8 cellular contexts compared by ENCODE assay signal in genomic region chr6:30555428-30556005, GRCh38. TPM values are rescaled to one million over a fixed set of nuclear protein-coding genes. Genes with fewer than 3 reads are reported as not detected.
DNase-seq lines count a peak whose midpoint lies in the region; ATAC-seq, FAIRE-seq and TF ChIP-seq lines count a peak whose summit lies in the region.

No MANE protein-coding gene starts in this region.

- peaks cover 57% of the 10 kb centered on the region for H3K36me3 Mint-ChIP-seq in activated CD4-positive, alpha-beta T cell treated with anti-CD3 and anti-CD28 coated beads, Interleukin-2, amount 10 ng/mL, durations not matched to agents 24 days and 14 days (ENCODE audit: low read depth)
- peaks cover 35% of the 10 kb centered on the region for H3K36me3 Mint-ChIP-seq in central memory CD8-positive, alpha-beta T cell (ENCODE audit: insufficient read depth)

- H3K4me2 ChIP-seq in OCI-LY7 (ENCODE audit: low read length): peak overlapping the region; percentile 81
- H3K4me2 ChIP-seq in smooth muscle cell: peak overlapping the region; percentile 96

- WGBS in smooth muscle cell (ENCODE audit: low lambda C conversion rate): 1% methylated on average over 26 of the region's 32 CpGs

- H3K27me3 ChIP-seq in smooth muscle cell (ENCODE audit: low read depth): no peaks in the 10 kb centered on the region

- H3K4me1 ChIP-seq in OCI-LY7 (ENCODE audit: insufficient read depth, low read length, poor library complexity, severe bottlenecking) (peaks cover 18% of the 10 kb centered on the region), kidney (ENCODE audit: control insufficient read depth in 1 of 2, insufficient read depth in 1 of 2, low read depth in 1 of 2, low read length in 2 of 2) (peaks cover 7 to 9% of the 10 kb centered on the region in 2 donors), smooth muscle cell (ENCODE audit: low read depth) (peaks cover 12% of the 10 kb centered on the region)

- H3K4me3 Mint-ChIP-seq in activated CD4-positive, alpha-beta T cell treated with anti-CD3 and anti-CD28 coated beads, Interleukin-2, amount 10 ng/mL, durations not matched to agents 24 days and 14 days: peak overlapping the region; percentile 89
- peak overlapping the region; percentile 94 for H3K4me3 Mint-ChIP-seq in central memory CD8-positive, alpha-beta T cell

- H3K27me3 Mint-ChIP-seq in activated CD4-positive, alpha-beta T cell treated with anti-CD3 and anti-CD28 coated beads, Interleukin-2, amount 10 ng/mL, durations not matched to agents 24 days and 14 days: no peaks in the 10 kb centered on the region
- no peaks in the 10 kb centered on the region for H3K27me3 Mint-ChIP-seq in central memory CD8-positive, alpha-beta T cell

- H3K27ac Mint-ChIP-seq in activated CD4-positive, alpha-beta T cell treated with anti-CD3 and anti-CD28 coated beads, Interleukin-2, amount 10 ng/mL, durations not matched to agents 24 days and 14 days: peak overlapping the region; percentile 97
- peak overlapping the region; percentile 99 for H3K27ac Mint-ChIP-seq in central memory CD8-positive, alpha-beta T cell (ENCODE audit: low read depth)

- H2AFZ ChIP-seq in OCI-LY7 (ENCODE audit: low read length) (peak overlapping the region; percentile 70; the same call in 1 of the 2 replicates), smooth muscle cell (ENCODE audit: low read depth) (peak overlapping the region; percentile 79)

- H3K9me3 Mint-ChIP-seq in activated CD4-positive, alpha-beta T cell treated with anti-CD3 and anti-CD28 coated beads, Interleukin-2, amount 10 ng/mL, durations not matched to agents 24 days and 14 days: no peaks in the 10 kb centered on the region
- no peaks in the 10 kb centered on the region for H3K9me3 Mint-ChIP-seq in central memory CD8-positive, alpha-beta T cell

- intact Hi-C loops in activated CD4-positive, alpha-beta T cell treated with anti-CD3 and anti-CD28 coated beads, Interleukin-2, amount 10 ng/mL, durations not matched to agents 24 days and 14 days (cut with micrococcal nuclease): loop anchor here (1.0 to 10.0 kb wide), 7 partner anchors 62 to 1419 kb away; partner anchors contain the start of genes DXO, HLA-E, MRPS18B and POLR1H
- intact Hi-C loops in OCI-LY7 (cut with micrococcal nuclease; ENCODE audit: unreplicated experiment) (loop anchor here (2.0 to 5.0 kb wide), 5 partner anchors 15 to 352 kb away; partner anchors contain the start of genes ABCF1, FLOT1, GTF2H4 and IER3), kidney (cut with DNase I) (no loop called here)

- in situ Hi-C loops in GM13976 (cut with MboI; ENCODE audit: low sequenced_read_pairs, unreplicated experiment): no loop called here

- TF ChIP-seq CTCF in OCI-LY7 (conservative IDR thresholded peaks at IDR 0.05; ENCODE audit: low read length) (peak; percentile 30; the same call in 1 of the 2 replicates), kidney (IDR thresholded peaks at IDR 0.05; ENCODE audit: borderline replicate concordance, extremely low read depth, insufficient read depth) (no peak), smooth muscle cell (IDR thresholded peaks at IDR 0.05; ENCODE audit: borderline replicate concordance, insufficient read depth, poor library complexity, severe bottlenecking) (no peak), GM13976 (IDR thresholded peaks at IDR 0.05; ENCODE audit: borderline replicate concordance, control extremely low read depth, extremely low read depth, insufficient read depth, missing control alignments) (no peak)

- BruUV-seq in OCI-LY7 (replicated peaks; lab: Mats Ljungman, UMichigan): no TSS peak

- POLR2A ChIA-PET in OCI-LY7 (lab: Charles Lee): interaction anchor here (1.9 kb wide), 1 partner anchor 11 kb away, joined by 6 read pairs; no protein-coding TSS in a partner anchor

- H3K4me1 Mint-ChIP-seq in activated CD4-positive, alpha-beta T cell treated with anti-CD3 and anti-CD28 coated beads, Interleukin-2, amount 10 ng/mL, durations not matched to agents 24 days and 14 days: peaks cover 32% of the 10 kb centered on the region
- peaks cover 66% of the 10 kb centered on the region for H3K4me1 Mint-ChIP-seq in central memory CD8-positive, alpha-beta T cell

- H3K79me2 ChIP-seq in OCI-LY7 (ENCODE audit: insufficient read depth, low read depth, low read length) (peaks cover 37% of the 10 kb centered on the region), smooth muscle cell (ENCODE audit: low read depth) (peaks cover 47% of the 10 kb centered on the region)

- H3K36me3 ChIP-seq in OCI-LY7 (ENCODE audit: insufficient read depth, low read length): peaks cover 62% of the 10 kb centered on the region
- H3K36me3 ChIP-seq in kidney (ENCODE audit: control insufficient read depth in 1 of 2, insufficient read depth in 2 of 2, low read length in 2 of 2): peaks cover 19 to 34% of the 10 kb centered on the region in 2 donors
- H3K36me3 ChIP-seq in smooth muscle cell (ENCODE audit: low read depth): no peaks in the 10 kb centered on the region

- no peak for ATAC-seq in central memory CD8-positive, alpha-beta T cell (replicated peaks; ENCODE audit: extremely low read depth, poor library complexity, severe bottlenecking)
- no peak for ATAC-seq in GM21528 (IDR thresholded peaks at IDR 0.05; ENCODE audit: low FRiP score, unreplicated experiment)

- DNase-seq in activated CD4-positive, alpha-beta T cell treated with anti-CD3 and anti-CD28 coated beads, Interleukin-2, amount 10 ng/mL, durations not matched to agents 24 days and 14 days: no peak
- no peak for DNase-seq in activated CD4-positive, alpha-beta T cell treated with anti-CD3 and anti-CD28 coated beads for 1 hour
- DNase-seq in OCI-LY7 (ENCODE audit: low spot score) (peak; percentile 44), kidney (peak; percentile 84), smooth muscle cell (lab: John Stamatoyannopoulos, UW; ENCODE audit: unreplicated experiment) (peak; percentile 63), GM13976 (ENCODE audit: low spot score) (no peak)
- no peak for DNase-seq in central memory CD8-positive, alpha-beta T cell (ENCODE audit: low spot score in 2 of 2)

- H4K20me1 ChIP-seq in OCI-LY7 (ENCODE audit: insufficient read depth, low read length) (peaks cover 12% of the 10 kb centered on the region), smooth muscle cell (ENCODE audit: low read depth) (peaks cover 7% of the 10 kb centered on the region)

- peak overlapping the region; percentile 89 for H3K27ac ChIP-seq in OCI-LY7 (ENCODE audit: low read depth, low read length, poor library complexity, severe bottlenecking)
- H3K27ac ChIP-seq in kidney (ENCODE audit: low read depth in 2 of 2, low read length in 2 of 2): peak overlapping the region; percentile 95 to 99
- H3K27ac ChIP-seq in smooth muscle cell (ENCODE audit: low read depth): peak overlapping the region; percentile 99

- H3K4me3 ChIP-seq in OCI-LY7 (ENCODE audit: low read depth, low read length, poor library complexity, severe bottlenecking) (peak overlapping the region; percentile 84), kidney (ENCODE audit: low read length in 2 of 2) (peak overlapping the region; percentile 86 to 96), smooth muscle cell (peak overlapping the region; percentile 88)

- FAIRE-seq in kidney (lab: Jason Lieb, UNC): no peak

- H3F3A ChIP-seq in smooth muscle cell (ENCODE audit: low read depth): no peaks in the 10 kb centered on the region

- CTCF ChIA-PET in OCI-LY7 (lab: Charles Lee; ENCODE audit: unreplicated experiment): no interaction called here

- H3K9me2 ChIP-seq in OCI-LY7 (ENCODE audit: insufficient read depth, low read length): no peaks in the 10 kb centered on the region

- peak overlapping the region; percentile 75 to 89 for H3K9ac ChIP-seq in kidney (ENCODE audit: low read length in 2 of 2)
- H3K9ac ChIP-seq in smooth muscle cell (ENCODE audit: low read depth): peak overlapping the region; percentile 97

- H3K9me3 ChIP-seq in OCI-LY7 (ENCODE audit: low read length) (no peaks in the 10 kb centered on the region), kidney (ENCODE audit: control insufficient read depth in 1 of 2, low read length in 2 of 2) (no peaks in the 10 kb centered on the region), smooth muscle cell (replicated peaks; ENCODE audit: low read depth) (no peaks in the 10 kb centered on the region)

RNA-seq across cellular contexts. Expression of gene GNL1, which starts 0.8 kb away (rescaled TPM):
- total RNA-seq in activated CD4-positive, alpha-beta T cell treated with anti-CD3 and anti-CD28 coated beads, Interleukin-2, amount 10 ng/mL, durations not matched to agents 24 days and 14 days: 80.9 and 93.0 TPM in 2 replicates
- 51.2 and 66.4 TPM in 2 replicates for total RNA-seq in OCI-LY7 (2014; rRNA removed; shearing (Covaris generic))
- total RNA-seq in OCI-LY7 (2022) (114 and 116 TPM in 2 replicates), kidney (70.4 TPM), smooth muscle cell (16.5 and 27.2 TPM in 2 replicates)
- polyA plus RNA-seq in kidney (ENCODE audit: insufficient read depth, low read depth, low replicate concordance) (64.9 TPM), smooth muscle cell (92.7 and 104 TPM in 2 replicates)

RNA-seq across cellular contexts. Expression of gene PRR3, which starts 1.6 kb away (rescaled TPM):
- 38.2 and 39.7 TPM in 2 replicates for total RNA-seq in activated CD4-positive, alpha-beta T cell treated with anti-CD3 and anti-CD28 coated beads, Interleukin-2, amount 10 ng/mL, durations not matched to agents 24 days and 14 days
- 16.7 and 25.2 TPM in 2 replicates for total RNA-seq in OCI-LY7 (2014; rRNA removed; shearing (Covaris generic))
- total RNA-seq in OCI-LY7 (2022) (34.9 and 36.3 TPM in 2 replicates), kidney (9.3 TPM), smooth muscle cell (12.7 and 29.4 TPM in 2 replicates)
- polyA plus RNA-seq in kidney (ENCODE audit: insufficient read depth, low read depth, low replicate concordance) (7.9 TPM), smooth muscle cell (10.2 and 13.1 TPM in 2 replicates)

RNA-seq across cellular contexts. Expression of gene ABCF1, which starts 15.7 kb away (rescaled TPM):
- total RNA-seq in activated CD4-positive, alpha-beta T cell treated with anti-CD3 and anti-CD28 coated beads, Interleukin-2, amount 10 ng/mL, durations not matched to agents 24 days and 14 days: 123 and 125 TPM in 2 replicates
- 53.0 and 126 TPM in 2 replicates for total RNA-seq in OCI-LY7 (2014; rRNA removed; shearing (Covaris generic))
- 83.1 and 86.7 TPM in 2 replicates for total RNA-seq in OCI-LY7 (2022)
- 47.2 TPM for total RNA-seq in kidney
- polyA plus RNA-seq in kidney (ENCODE audit: insufficient read depth, low read depth, low replicate concordance): 32.9 TPM
- 25.2 and 34.7 TPM in 2 replicates for total RNA-seq in smooth muscle cell
- polyA plus RNA-seq in smooth muscle cell: 39.1 and 57.3 TPM in 2 replicates

Comparison
In these comparisons a context has a peak if more than half of its experiments do, and no peak if none do; other contexts are left out.
1. DNase-seq: peak in OCI-LY7 (single experiment), kidney (single experiment) and smooth muscle cell (single experiment); none in activated CD4-positive, alpha-beta T cell treated with anti-CD3 and anti-CD28 coated beads, Interleukin-2, amount 10 ng/mL, durations not matched to agents 24 days and 14 days (single experiment), activated CD4-positive, alpha-beta T cell treated with anti-CD3 and anti-CD28 coated beads for 1 hour (single experiment), central memory CD8-positive, alpha-beta T cell (0 of 2) and GM13976 (single experiment).
2. Peak in every context shown above with its lines, with median percentiles within 50 percentile points of each other: H3K27ac ChIP-seq and H3K4me3 ChIP-seq.